Comparison of ENCODE assay signal across 18 cellular contexts in genomic region chr16:56783332-56783731, GRCh38. TPM values are rescaled to one million over a fixed set of nuclear protein-coding genes. Genes with fewer than 3 reads are reported as not detected.
A peak's percentile ranks its signal among the peaks of the same experiment; 100 is the strongest.
DNase-seq lines count a peak whose midpoint lies in the region; ATAC-seq and TF ChIP-seq lines count a peak whose summit lies in the region.
"Had no signal": no experiment of that assay in that cellular context is flagged by ENCODE, and none has a peak within 500 bp of the region (broad histone marks: within the 10 kb centered on the region; RNA-seq: fewer than 3 reads in every experiment).

No MANE protein-coding gene starts in this region.

- no peak for ATAC-seq in GM18861 (IDR thresholded peaks at IDR 0.05; ENCODE audit: unreplicated experiment)
- ATAC-seq: gastrocnemius medialis, left cardiac atrium, Panc1 had no signal

- no peaks in the 10 kb centered on the region for H3K9me3 ChIP-seq in neural cell (ENCODE audit: low read length)
- no peaks in the 10 kb centered on the region for H3K9me3 ChIP-seq in suprapubic skin
- H3K9me3 ChIP-seq: BLaER1 treated with 17β-estradiol and CSF1 and Interleukin-3, amounts not matched to agents 10 nM and 100 nM; gastrocnemius medialis had no signal

- peaks cover 8% of the 10 kb centered on the region for H3F3A ChIP-seq in neural cell (ENCODE audit: insufficient read depth, low read length, poor library complexity, severe bottlenecking)

- DNase-seq in activated CD4-positive, alpha-beta T cell treated with anti-CD3 and anti-CD28 coated beads, Interleukin-2, amount 10 ng/mL, durations not matched to agents 24 days and 14 days: no peak
- no peak for DNase-seq in activated CD4-positive, alpha-beta T cell treated with anti-CD3 and anti-CD28 coated beads, Interleukin-2, amount 10 ng/mL, durations not matched to agents 7 days and 5 days
- peak; percentile 30 for DNase-seq in NCI-H146 treated with DMSO at 0.1 percent for 48 hours (lab: John Stamatoyannopoulos, UW; ENCODE audit: unreplicated experiment)
- peak; percentile 12 for DNase-seq in astrocyte of the cerebellum (ENCODE audit: low read depth)
- no peak for DNase-seq in suprapubic skin (ENCODE audit: low spot score in 2 of 2)
- DNase-seq in immature natural killer cell: no peak
- DNase-seq: activated CD8-positive, alpha-beta memory T cell treated with anti-CD3 and anti-CD28 coated beads, Interleukin-2, amount 50 U/mL, for 4 hours; activated naive CD4-positive, alpha-beta T cell treated with anti-CD3 and anti-CD28 coated beads, Interleukin-2, amount 50 U/mL, for 16 hours; gastrocnemius medialis; HCEC 1CT; left cardiac atrium; NCI-H187; stimulated activated CD4-positive, alpha-beta T cell treated with anti-CD3 and anti-CD28 coated beads, Interleukin-2, amount 100 ng/mL, for 24 hours had no signal

- TF ChIP-seq EP300 in neural cell (conservative IDR thresholded peaks at IDR 0.05; ENCODE audit: poor library complexity, severe bottlenecking): no peak
- TF ChIP-seq EP300 in suprapubic skin (IDR thresholded peaks at IDR 0.05): no peak

- H3K4me1 ChIP-seq in suprapubic skin: no peaks in the 10 kb centered on the region

- peaks cover 2% of the 10 kb centered on the region for H3K36me3 Mint-ChIP-seq in activated CD4-positive, alpha-beta T cell treated with anti-CD3 and anti-CD28 coated beads, Interleukin-2, amount 10 ng/mL, durations not matched to agents 24 days and 14 days (ENCODE audit: low read depth)
- H3K36me3 Mint-ChIP-seq in activated CD4-positive, alpha-beta T cell treated with anti-CD3 and anti-CD28 coated beads, Interleukin-2, amount 10 ng/mL, durations not matched to agents 7 days and 5 days (ENCODE audit: low read depth): peaks cover under 1% of the 10 kb centered on the region
- peaks cover 0 to 2% (median 0%) of the 10 kb centered on the region in 3 donors for H3K36me3 Mint-ChIP-seq in immature natural killer cell
- H3K36me3 Mint-ChIP-seq: natural killer cell treated with Interleukin-12 subunit alpha and Interleukin-12 subunit beta and Interleukin-15 and Interleukin-18, amount 100 ng/mL, for 72 hours had no signal

- TF ChIP-seq POLR2A in suprapubic skin (IDR thresholded peaks at IDR 0.05): no peak

- H3K4me1 Mint-ChIP-seq in activated CD4-positive, alpha-beta T cell treated with anti-CD3 and anti-CD28 coated beads, Interleukin-2, amount 10 ng/mL, durations not matched to agents 24 days and 14 days: peaks cover 25% of the 10 kb centered on the region
- peaks cover 29% of the 10 kb centered on the region for H3K4me1 Mint-ChIP-seq in activated CD4-positive, alpha-beta T cell treated with anti-CD3 and anti-CD28 coated beads, Interleukin-2, amount 10 ng/mL, durations not matched to agents 7 days and 5 days
- peaks cover 15 to 43% of the 10 kb centered on the region in 2 donors for H3K4me1 Mint-ChIP-seq in immature natural killer cell

- no peaks in the 10 kb centered on the region for H4K20me1 ChIP-seq in neural cell (ENCODE audit: insufficient read depth)

- no peak overlapping the region for H3K4me3 ChIP-seq in astrocyte of the cerebellum (ENCODE audit: low read depth, low read length)
- H3K4me3 ChIP-seq in neural cell (ENCODE audit: low read length): peak overlapping the region; percentile 71
- no peak overlapping the region for H3K4me3 ChIP-seq in suprapubic skin
- H3K4me3 ChIP-seq: BLaER1 treated with 17β-estradiol and CSF1 and Interleukin-3, amounts not matched to agents 10 nM and 100 nM; gastrocnemius medialis had no signal

- in situ Hi-C loops in astrocyte of the cerebellum (cut with HindIII; ENCODE audit: low sequenced_read_pairs): no loop called here

- TF ChIP-seq CTCF in astrocyte of the cerebellum (IDR thresholded peaks at IDR 0.05; ENCODE audit: low read depth, low read length, missing control alignments): no peak
- TF ChIP-seq CTCF in neural cell (IDR thresholded peaks at IDR 0.05; ENCODE audit: poor library complexity, severe bottlenecking): no peak
- no peak for TF ChIP-seq CTCF in suprapubic skin (IDR thresholded peaks at IDR 0.05)

- H2AFZ ChIP-seq in neural cell (ENCODE audit: low read depth, low read length): peak overlapping the region; percentile 12

- TF ChIP-seq RAD21 in neural cell (conservative IDR thresholded peaks at IDR 0.05): no peak

- CTCF ChIA-PET in activated CD4-positive, alpha-beta T cell treated with anti-CD3 and anti-CD28 coated beads, Interleukin-2, amount 10 ng/mL, durations not matched to agents 7 days and 5 days (lab: Charles Lee): interaction anchor here (1.0 kb wide), 1 partner anchor 237 kb away, joined by 3 read pairs; no protein-coding TSS in a partner anchor

- WGBS in suprapubic skin: 84% methylated on average over 5 of the region's 5 CpGs

- peak overlapping the region; percentile 73 for H3K9ac ChIP-seq in neural cell (ENCODE audit: low read length)
- H3K9ac ChIP-seq: BLaER1 treated with 17β-estradiol and CSF1 and Interleukin-3, amounts not matched to agents 10 nM and 100 nM had no signal

- H3K27ac ChIP-seq in neural cell (ENCODE audit: low read length): peak overlapping the region; percentile 92
- no peak overlapping the region for H3K27ac ChIP-seq in suprapubic skin
- H3K27ac ChIP-seq: BLaER1 treated with 17β-estradiol and CSF1 and Interleukin-3, amounts not matched to agents 10 nM and 100 nM; gastrocnemius medialis had no signal

- no peaks in the 10 kb centered on the region for H3K9me3 Mint-ChIP-seq in activated CD4-positive, alpha-beta T cell treated with anti-CD3 and anti-CD28 coated beads, Interleukin-2, amount 10 ng/mL, durations not matched to agents 24 days and 14 days
- no peaks in the 10 kb centered on the region for H3K9me3 Mint-ChIP-seq in activated CD4-positive, alpha-beta T cell treated with anti-CD3 and anti-CD28 coated beads, Interleukin-2, amount 10 ng/mL, durations not matched to agents 7 days and 5 days
- H3K9me3 Mint-ChIP-seq in immature natural killer cell: no peaks in the 10 kb centered on the region
- H3K9me3 Mint-ChIP-seq: natural killer cell treated with Interleukin-12 subunit alpha and Interleukin-12 subunit beta and Interleukin-15 and Interleukin-18, amount 100 ng/mL, for 72 hours had no signal

- no peaks in the 10 kb centered on the region for H3K27me3 Mint-ChIP-seq in activated CD4-positive, alpha-beta T cell treated with anti-CD3 and anti-CD28 coated beads, Interleukin-2, amount 10 ng/mL, durations not matched to agents 24 days and 14 days
- H3K27me3 Mint-ChIP-seq in activated CD4-positive, alpha-beta T cell treated with anti-CD3 and anti-CD28 coated beads, Interleukin-2, amount 10 ng/mL, durations not matched to agents 7 days and 5 days: no peaks in the 10 kb centered on the region
- peaks cover 0 to 3% (median 0%) of the 10 kb centered on the region in 3 donors for H3K27me3 Mint-ChIP-seq in immature natural killer cell (ENCODE audit: low read depth in 3 of 3)
- H3K27me3 Mint-ChIP-seq: natural killer cell treated with Interleukin-12 subunit alpha and Interleukin-12 subunit beta and Interleukin-15 and Interleukin-18, amount 100 ng/mL, for 72 hours had no signal

- H3K27me3 ChIP-seq in neural cell (ENCODE audit: insufficient read depth, low read depth, low read length) (no peaks in the 10 kb centered on the region), suprapubic skin (no peaks in the 10 kb centered on the region)
- H3K27me3 ChIP-seq: BLaER1 treated with 17β-estradiol and CSF1 and Interleukin-3, amounts not matched to agents 10 nM and 100 nM; gastrocnemius medialis had no signal

- H3K4me2 ChIP-seq in neural cell (ENCODE audit: low read length): peak overlapping the region; percentile 42
- H3K4me2 ChIP-seq: BLaER1 treated with 17β-estradiol and CSF1 and Interleukin-3, amounts not matched to agents 10 nM and 100 nM had no signal

- H3K36me3 ChIP-seq in neural cell (ENCODE audit: insufficient read depth, low read length) (no peaks in the 10 kb centered on the region), suprapubic skin (no peaks in the 10 kb centered on the region)
- H3K36me3 ChIP-seq: gastrocnemius medialis had no signal

- no peaks in the 10 kb centered on the region for H3K9me2 ChIP-seq in neural cell (ENCODE audit: insufficient read depth, low read length)

- no peak overlapping the region for H3K4me3 Mint-ChIP-seq in activated CD4-positive, alpha-beta T cell treated with anti-CD3 and anti-CD28 coated beads, Interleukin-2, amount 10 ng/mL, durations not matched to agents 24 days and 14 days
- no peak overlapping the region for H3K4me3 Mint-ChIP-seq in activated CD4-positive, alpha-beta T cell treated with anti-CD3 and anti-CD28 coated beads, Interleukin-2, amount 10 ng/mL, durations not matched to agents 7 days and 5 days
- no peak overlapping the region for H3K4me3 Mint-ChIP-seq in immature natural killer cell
- H3K4me3 Mint-ChIP-seq: natural killer cell treated with Interleukin-12 subunit alpha and Interleukin-12 subunit beta and Interleukin-15 and Interleukin-18, amount 100 ng/mL, for 72 hours had no signal

- peak overlapping the region; percentile 66 for H3K27ac Mint-ChIP-seq in activated CD4-positive, alpha-beta T cell treated with anti-CD3 and anti-CD28 coated beads, Interleukin-2, amount 10 ng/mL, durations not matched to agents 24 days and 14 days
- H3K27ac Mint-ChIP-seq in activated CD4-positive, alpha-beta T cell treated with anti-CD3 and anti-CD28 coated beads, Interleukin-2, amount 10 ng/mL, durations not matched to agents 7 days and 5 days: no peak overlapping the region
- H3K27ac Mint-ChIP-seq in immature natural killer cell: no peak overlapping the region
- H3K27ac Mint-ChIP-seq: natural killer cell treated with Interleukin-12 subunit alpha and Interleukin-12 subunit beta and Interleukin-15 and Interleukin-18, amount 100 ng/mL, for 72 hours had no signal

- H3K79me2 ChIP-seq in neural cell (replicated peaks; ENCODE audit: insufficient read depth, low read length): peaks cover 62% of the 10 kb centered on the region

- intact Hi-C loops in activated CD4-positive, alpha-beta T cell treated with anti-CD3 and anti-CD28 coated beads, Interleukin-2, amount 10 ng/mL, durations not matched to agents 24 days and 14 days (cut with micrococcal nuclease): no loop called here

- POLR2A ChIA-PET in activated CD4-positive, alpha-beta T cell treated with anti-CD3 and anti-CD28 coated beads, Interleukin-2, amount 10 ng/mL, durations not matched to agents 7 days and 5 days (lab: Charles Lee): no interaction called here

RNA-seq across cellular contexts. Expression of gene NUP93, which starts 53.4 kb away (rescaled TPM):
- 162 and 168 TPM in 2 replicates for total RNA-seq in activated CD4-positive, alpha-beta T cell treated with anti-CD3 and anti-CD28 coated beads, Interleukin-2, amount 10 ng/mL, durations not matched to agents 24 days and 14 days
- total RNA-seq in activated CD4-positive, alpha-beta T cell treated with anti-CD3 and anti-CD28 coated beads, Interleukin-2, amount 10 ng/mL, durations not matched to agents 7 days and 5 days: 10 to 100 TPM; 85.0 to 85.9 TPM
- polyA plus RNA-seq in neural cell: 237 and 264 TPM in 2 replicates
- polyA minus RNA-seq in neural cell: 328 and 335 TPM in 2 replicates
- total RNA-seq in suprapubic skin: 10 to 100 TPM; 27.9 to 56.6 (median 44.1) TPM
- polyA plus RNA-seq in immature natural killer cell: 10 to 100 TPM; 57.1 to 91.4 (median 68.3) TPM

Comparison
In these comparisons a context has a peak if more than half of its experiments do, and no peak if none do; other contexts are left out.
1. DNase-seq: peak in NCI-H146 treated with DMSO at 0.1 percent for 48 hours (single experiment) and astrocyte of the cerebellum (single experiment); none in activated CD4-positive, alpha-beta T cell treated with anti-CD3 and anti-CD28 coated beads, Interleukin-2, amount 10 ng/mL, durations not matched to agents 24 days and 14 days (single experiment), activated CD4-positive, alpha-beta T cell treated with anti-CD3 and anti-CD28 coated beads, Interleukin-2, amount 10 ng/mL, durations not matched to agents 7 days and 5 days (single experiment), suprapubic skin (0 of 2) and immature natural killer cell (0 of 3).